In genomic region chr1:100147875-100148274, GRCh38 we compare ENCODE assay signal across 1 cellular context.
TF ChIP-seq lines count a peak whose summit lies in the region.

No MANE protein-coding gene starts in this region.

TF ChIP-seq in WTC11, 78 proteins besides CTCF, POLR2A, EP300 and RAD21:
- no peak for TF ChIP-seq ZNF281 (CRISPR knock-in tag; IDR thresholded peaks at IDR 0.05)
- TF ChIP-seq, protein P1, sequence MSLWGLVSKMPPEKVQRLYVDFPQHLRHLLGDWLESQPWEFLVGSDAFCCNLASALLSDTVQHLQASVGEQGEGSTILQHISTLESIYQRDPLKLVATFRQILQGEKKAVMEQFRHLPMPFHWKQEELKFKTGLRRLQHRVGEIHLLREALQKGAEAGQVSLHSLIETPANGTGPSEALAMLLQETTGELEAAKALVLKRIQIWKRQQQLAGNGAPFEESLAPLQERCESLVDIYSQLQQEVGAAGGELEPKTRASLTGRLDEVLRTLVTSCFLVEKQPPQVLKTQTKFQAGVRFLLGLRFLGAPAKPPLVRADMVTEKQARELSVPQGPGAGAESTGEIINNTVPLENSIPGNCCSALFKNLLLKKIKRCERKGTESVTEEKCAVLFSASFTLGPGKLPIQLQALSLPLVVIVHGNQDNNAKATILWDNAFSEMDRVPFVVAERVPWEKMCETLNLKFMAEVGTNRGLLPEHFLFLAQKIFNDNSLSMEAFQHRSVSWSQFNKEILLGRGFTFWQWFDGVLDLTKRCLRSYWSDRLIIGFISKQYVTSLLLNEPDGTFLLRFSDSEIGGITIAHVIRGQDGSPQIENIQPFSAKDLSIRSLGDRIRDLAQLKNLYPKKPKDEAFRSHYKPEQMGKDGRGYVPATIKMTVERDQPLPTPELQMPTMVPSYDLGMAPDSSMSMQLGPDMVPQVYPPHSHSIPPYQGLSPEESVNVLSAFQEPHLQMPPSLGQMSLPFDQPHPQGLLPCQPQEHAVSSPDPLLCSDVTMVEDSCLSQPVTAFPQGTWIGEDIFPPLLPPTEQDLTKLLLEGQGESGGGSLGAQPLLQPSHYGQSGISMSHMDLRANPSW (CRISPR knock-in tag; conservative IDR thresholded peaks at IDR 0.05; ENCODE audit: low read depth), result no peak
- no peak for TF ChIP-seq JUN (CRISPR knock-in tag; IDR thresholded peaks at IDR 0.05)
- TF ChIP-seq, protein P2, sequence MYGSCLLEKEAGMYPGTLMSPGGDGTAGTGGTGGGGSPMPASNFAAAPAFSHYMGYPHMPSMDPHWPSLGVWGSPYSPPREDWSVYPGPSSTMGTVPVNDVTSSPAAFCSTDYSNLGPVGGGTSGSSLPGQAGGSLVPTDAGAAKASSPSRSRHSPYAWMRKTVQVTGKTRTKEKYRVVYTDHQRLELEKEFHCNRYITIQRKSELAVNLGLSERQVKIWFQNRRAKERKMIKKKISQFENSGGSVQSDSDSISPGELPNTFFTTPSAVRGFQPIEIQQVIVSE (CRISPR knock-in tag; IDR thresholded peaks at IDR 0.05; ENCODE audit: borderline replicate concordance), result no peak
- no peak for TF ChIP-seq OVOL2 (CRISPR knock-in tag; IDR thresholded peaks at IDR 0.05; ENCODE audit: borderline replicate concordance)
- no peak for TF ChIP-seq NR2C2 (CRISPR knock-in tag; IDR thresholded peaks at IDR 0.05)
- no peak for TF ChIP-seq TP53 (CRISPR knock-in tag; IDR thresholded peaks at IDR 0.05)
- no peak for TF ChIP-seq CREB1 (CRISPR knock-in tag; IDR thresholded peaks at IDR 0.05)
- TF ChIP-seq, protein P3, sequence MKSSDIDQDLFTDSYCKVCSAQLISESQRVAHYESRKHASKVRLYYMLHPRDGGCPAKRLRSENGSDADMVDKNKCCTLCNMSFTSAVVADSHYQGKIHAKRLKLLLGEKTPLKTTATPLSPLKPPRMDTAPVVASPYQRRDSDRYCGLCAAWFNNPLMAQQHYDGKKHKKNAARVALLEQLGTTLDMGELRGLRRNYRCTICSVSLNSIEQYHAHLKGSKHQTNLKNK (CRISPR knock-in tag; IDR thresholded peaks at IDR 0.05), result no peak
TF ChIP-seq in WTC11: peak in this region for 0.
